ENCODE assay signal across 24 cellular contexts in the genomic region with DNA sequence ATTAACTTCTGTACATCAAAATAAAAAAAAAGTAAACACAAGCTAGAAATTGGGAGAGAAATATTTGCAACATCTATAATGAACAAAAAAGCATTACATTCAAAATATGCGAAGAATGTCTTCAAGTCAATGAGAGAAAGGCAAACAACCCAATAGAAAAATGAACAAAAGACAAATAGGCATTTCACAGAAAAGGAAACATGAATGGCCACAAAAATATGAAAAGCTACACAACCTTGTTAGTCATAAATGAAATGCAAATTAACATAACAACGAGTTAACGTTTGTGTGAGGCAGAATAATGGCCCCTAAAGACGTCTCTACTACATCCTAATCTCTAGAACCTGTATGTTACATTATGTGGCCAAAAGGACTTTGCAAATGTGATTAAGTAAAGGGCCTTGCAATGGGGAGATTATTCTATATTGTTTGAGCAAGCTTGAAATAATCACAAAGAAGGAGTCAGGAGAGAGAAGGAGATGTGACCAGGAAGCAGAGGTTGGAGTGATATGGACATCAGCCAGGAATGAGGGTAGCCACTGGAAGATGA.
DNase-seq lines count a peak whose midpoint lies in the region; ATAC-seq and TF ChIP-seq lines count a peak whose summit lies in the region.
"Had no signal": no experiment of that assay in that cellular context is flagged by ENCODE, and none has a peak within 500 bp of the region (broad histone marks: within the 10 kb centered on the region; RNA-seq: fewer than 3 reads in every experiment).

No MANE protein-coding gene starts in this region.

- DNase-seq in HAP-1 (ENCODE audit: low spot score in 2 of 2), result peak; percentile 66 to 98
- DNase-seq in astrocyte of the hippocampus (ENCODE audit: low read depth, low spot score), result peak; percentile 43
- peak; percentile 13 for DNase-seq in fibroblast of gingiva (ENCODE audit: low read depth)
- no peak for DNase-seq in activated CD4-positive, alpha-beta T cell treated with anti-CD3 and anti-CD28 coated beads, Interleukin-2, amount 10 ng/mL, durations not matched to agents 24 days and 14 days
- DNase-seq in hippocampal formation (lab: John Stamatoyannopoulos, UW), result no peak
- DNase-seq in type B pancreatic cell (ENCODE audit: extremely low spot score, unreplicated experiment), result no peak
- DNase-seq: activated B cell treated with CpG ODN at 0.5 μM for 24 hours; activated CD8-positive, alpha-beta T cell treated with anti-CD3 and anti-CD28 coated beads, Interleukin-2, amount 10 ng/mL, durations not matched to agents 7 days and 5 days; activated T-cell treated with anti-CD3 and anti-CD28 coated beads, Interleukin-2, amount 50 U/mL, for 24 hours; C1 segment of cervical spinal cord; DMS53; head of caudate nucleus; left ventricle myocardium superior; mucosa of descending colon; NCI-H1694 treated with DMSO at 0.1 percent for 48 hours; NCI-H748 treated with DMSO at 0.1 percent for 48 hours; SIG-M5 had no signal

- H3K4me3 Mint-ChIP-seq in activated CD4-positive, alpha-beta T cell treated with anti-CD3 and anti-CD28 coated beads, Interleukin-2, amount 10 ng/mL, durations not matched to agents 24 days and 14 days, result no peak overlapping the region
- H3K4me3 Mint-ChIP-seq in type B pancreatic cell, result no peak overlapping the region
- H3K4me3 Mint-ChIP-seq: activated B cell treated with CpG ODN at 0.5 μM for 24 hours; activated CD8-positive, alpha-beta T cell treated with anti-CD3 and anti-CD28 coated beads, Interleukin-2, amount 10 ng/mL, durations not matched to agents 7 days and 5 days; activated naive CD4-positive, alpha-beta T cell treated with anti-CD3 and anti-CD28 coated beads, Interleukin-2, amount 50 U/mL, for 24 hours; activated T-cell treated with anti-CD3 and anti-CD28 coated beads, Interleukin-2, amount 50 U/mL, for 24 hours; brain; T-helper 1 cell treated with Interleukin-12 subunit alpha and Interleukin-12 subunit beta and Interleukin-4 antibody, amounts not matched to agents 30 μg/mL and 1 μg/mL, for 36 hours had no signal

- H3K9me3 Mint-ChIP-seq in activated CD4-positive, alpha-beta T cell treated with anti-CD3 and anti-CD28 coated beads, Interleukin-2, amount 10 ng/mL, durations not matched to agents 24 days and 14 days, result no peaks in the 10 kb centered on the region
- H3K9me3 Mint-ChIP-seq in type B pancreatic cell, result no peaks in the 10 kb centered on the region
- H3K9me3 Mint-ChIP-seq: activated B cell treated with CpG ODN at 0.5 μM for 24 hours; activated naive CD4-positive, alpha-beta T cell treated with anti-CD3 and anti-CD28 coated beads, Interleukin-2, amount 50 U/mL, for 24 hours; activated T-cell treated with anti-CD3 and anti-CD28 coated beads, Interleukin-2, amount 50 U/mL, for 24 hours; T-helper 1 cell treated with Interleukin-12 subunit alpha and Interleukin-12 subunit beta and Interleukin-4 antibody, amounts not matched to agents 30 μg/mL and 1 μg/mL, for 36 hours had no signal

- H3K9me3 ChIP-seq in HAP-1, result no peaks in the 10 kb centered on the region
- H3K9me3 ChIP-seq: mucosa of descending colon, suprapubic skin, vagina had no signal

- H3K4me3 ChIP-seq in ACC112 (ENCODE audit: low read depth, low read length) (peak overlapping the region; percentile 38), HAP-1 (no peak overlapping the region)
- H3K4me3 ChIP-seq: mucosa of descending colon, suprapubic skin, vagina had no signal

- no peak for TF ChIP-seq CTCF in type B pancreatic cell (conservative IDR thresholded peaks at IDR 0.05)

- H3K36me3 ChIP-seq in ACC112 (ENCODE audit: insufficient read depth, low read length) (peaks cover 3% of the 10 kb centered on the region; the same call in 1 of the 2 replicates), HAP-1 (replicated peaks) (no peaks in the 10 kb centered on the region)
- H3K36me3 ChIP-seq: vagina had no signal

- H3K27ac Mint-ChIP-seq in activated CD4-positive, alpha-beta T cell treated with anti-CD3 and anti-CD28 coated beads, Interleukin-2, amount 10 ng/mL, durations not matched to agents 24 days and 14 days, result no peak overlapping the region
- no peak overlapping the region for H3K27ac Mint-ChIP-seq in type B pancreatic cell
- H3K27ac Mint-ChIP-seq: activated B cell treated with CpG ODN at 0.5 μM for 24 hours; activated CD8-positive, alpha-beta T cell treated with anti-CD3 and anti-CD28 coated beads, Interleukin-2, amount 10 ng/mL, durations not matched to agents 7 days and 5 days; activated naive CD4-positive, alpha-beta T cell treated with anti-CD3 and anti-CD28 coated beads, Interleukin-2, amount 50 U/mL, for 24 hours; activated T-cell treated with anti-CD3 and anti-CD28 coated beads, Interleukin-2, amount 50 U/mL, for 24 hours; T-helper 1 cell treated with Interleukin-12 subunit alpha and Interleukin-12 subunit beta and Interleukin-4 antibody, amounts not matched to agents 30 μg/mL and 1 μg/mL, for 36 hours had no signal

- ATAC-seq in GM18873 (IDR thresholded peaks at IDR 0.05; ENCODE audit: low FRiP score, unreplicated experiment), result no peak
- ATAC-seq: activated CD8-positive, alpha-beta T cell treated with anti-CD3 and anti-CD28 coated beads, Interleukin-2, amount 10 ng/mL, durations not matched to agents 7 days and 5 days; left ventricle myocardium superior; mucosa of descending colon had no signal

- H3K4me1 ChIP-seq in ACC112 (ENCODE audit: control insufficient read depth, insufficient read depth, low read length, unreplicated experiment) (peaks cover 40% of the 10 kb centered on the region), HAP-1 (peaks cover 31% of the 10 kb centered on the region)
- H3K4me1 ChIP-seq: suprapubic skin, vagina had no signal

- in situ Hi-C loops in HAP-1 (cut with MboI; ENCODE audit: low sequenced_read_pairs), result no loop called here

- H3K4me1 Mint-ChIP-seq in activated CD4-positive, alpha-beta T cell treated with anti-CD3 and anti-CD28 coated beads, Interleukin-2, amount 10 ng/mL, durations not matched to agents 24 days and 14 days, result no peaks in the 10 kb centered on the region
- H3K4me1 Mint-ChIP-seq in type B pancreatic cell (ENCODE audit: unreplicated experiment), result peaks cover 6% of the 10 kb centered on the region
- H3K4me1 Mint-ChIP-seq: activated B cell treated with CpG ODN at 0.5 μM for 24 hours; activated naive CD4-positive, alpha-beta T cell treated with anti-CD3 and anti-CD28 coated beads, Interleukin-2, amount 50 U/mL, for 24 hours; brain had no signal

- intact Hi-C loops in activated CD4-positive, alpha-beta T cell treated with anti-CD3 and anti-CD28 coated beads, Interleukin-2, amount 10 ng/mL, durations not matched to agents 24 days and 14 days (cut with micrococcal nuclease), result no loop called here

- peaks cover 8% of the 10 kb centered on the region for H3K79me2 ChIP-seq in ACC112 (ENCODE audit: control insufficient read depth, insufficient read depth, low read length, unreplicated experiment)

- no peaks in the 10 kb centered on the region for H3K27me3 Mint-ChIP-seq in activated CD4-positive, alpha-beta T cell treated with anti-CD3 and anti-CD28 coated beads, Interleukin-2, amount 10 ng/mL, durations not matched to agents 24 days and 14 days
- H3K27me3 Mint-ChIP-seq in type B pancreatic cell, result no peaks in the 10 kb centered on the region
- H3K27me3 Mint-ChIP-seq: activated B cell treated with CpG ODN at 0.5 μM for 24 hours; activated T-cell treated with anti-CD3 and anti-CD28 coated beads, Interleukin-2, amount 50 U/mL, for 24 hours; brain had no signal

- H3K36me3 Mint-ChIP-seq in activated CD4-positive, alpha-beta T cell treated with anti-CD3 and anti-CD28 coated beads, Interleukin-2, amount 10 ng/mL, durations not matched to agents 24 days and 14 days (ENCODE audit: low read depth), result no peaks in the 10 kb centered on the region
- peaks cover 25% of the 10 kb centered on the region for H3K36me3 Mint-ChIP-seq in type B pancreatic cell
- H3K36me3 Mint-ChIP-seq: activated naive CD4-positive, alpha-beta T cell treated with anti-CD3 and anti-CD28 coated beads, Interleukin-2, amount 50 U/mL, for 24 hours had no signal

- H3K27ac ChIP-seq in ACC112 (ENCODE audit: low read depth, low read length), result peak overlapping the region; percentile 92
- H3K27ac ChIP-seq: suprapubic skin, vagina had no signal

- no peaks in the 10 kb centered on the region for H3K27me3 ChIP-seq in ACC112 (ENCODE audit: insufficient read depth, low read length)
- no peaks in the 10 kb centered on the region for H3K27me3 ChIP-seq in HAP-1 (ENCODE audit: low read depth)
- H3K27me3 ChIP-seq: suprapubic skin, vagina had no signal

- peak overlapping the region; percentile 48 for H2AFZ ChIP-seq in ACC112 (ENCODE audit: low read length, unreplicated experiment)

Comparison
In these comparisons a context has a peak if more than half of its experiments do, and no peak if none do; other contexts are left out.
1. DNase-seq: peak in HAP-1 (2 of 2), astrocyte of the hippocampus (single experiment) and fibroblast of gingiva (single experiment); none in activated CD4-positive, alpha-beta T cell treated with anti-CD3 and anti-CD28 coated beads, Interleukin-2, amount 10 ng/mL, durations not matched to agents 24 days and 14 days (single experiment), hippocampal formation (0 of 2) and type B pancreatic cell (single experiment).